8 cellular contexts compared by ENCODE assay signal in the genomic region with DNA sequence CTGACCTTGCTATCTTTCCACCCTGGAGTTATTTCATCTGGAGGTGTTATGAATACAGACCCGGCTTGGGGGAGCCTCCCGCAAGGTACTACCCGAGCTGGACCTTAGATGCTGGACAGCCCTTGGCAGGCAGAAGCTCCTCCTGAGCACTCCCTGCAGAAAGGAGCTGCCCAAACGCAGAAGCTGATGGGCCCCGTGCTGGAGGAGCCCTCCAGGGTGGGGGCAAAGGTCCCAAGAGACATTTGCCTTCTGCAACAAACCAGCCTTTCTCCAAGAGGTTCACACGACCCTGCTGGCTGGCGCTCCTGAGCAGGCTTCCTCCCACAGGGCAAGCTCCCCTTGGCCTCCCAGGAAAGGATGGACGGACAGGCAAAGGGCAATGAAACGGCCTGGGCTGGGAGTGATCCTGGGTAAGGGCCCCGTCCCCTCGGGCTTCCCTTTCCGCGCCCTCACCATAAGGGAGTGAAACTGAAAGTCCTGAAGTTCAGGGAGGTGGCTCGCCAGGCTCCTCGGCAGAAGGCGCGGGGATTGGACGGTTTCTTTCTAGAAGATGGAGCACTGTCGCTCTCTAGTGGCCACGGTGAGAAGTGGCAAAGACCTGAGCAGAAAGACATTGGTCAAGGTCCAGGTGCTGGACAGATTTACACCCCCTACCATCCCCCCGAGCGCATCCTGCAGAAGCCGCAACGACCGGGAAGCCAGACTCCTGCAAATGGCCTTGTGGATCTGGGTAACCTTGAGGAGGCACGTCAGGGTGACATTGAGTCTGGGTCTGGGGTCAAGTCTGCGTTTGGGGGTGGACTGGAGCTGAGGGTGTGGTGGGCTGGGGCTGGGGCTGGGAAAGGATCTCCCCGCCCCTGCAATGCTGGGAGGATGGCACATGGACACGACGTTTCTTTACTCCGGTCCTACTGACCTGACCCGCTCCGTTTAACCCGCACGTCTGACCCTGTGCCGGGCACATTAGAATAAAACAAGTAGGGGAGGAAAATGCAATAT. TPM values are rescaled to one million over a fixed set of nuclear protein-coding genes. Genes with fewer than 3 reads are reported as not detected.
DNase-seq lines count a peak whose midpoint lies in the region; ATAC-seq and TF ChIP-seq lines count a peak whose summit lies in the region.

No MANE protein-coding gene starts in this region.

- peak overlapping the region; percentile 43 to 81 (median 79) for H3K27ac ChIP-seq in right lobe of liver

- peak; percentile 81 for ATAC-seq in GM19025 (IDR thresholded peaks at IDR 0.05; ENCODE audit: low read depth, unreplicated experiment)
- peak; percentile 67 for ATAC-seq in HG03439 (IDR thresholded peaks at IDR 0.05; ENCODE audit: unreplicated experiment)
- ATAC-seq in right lobe of liver: peak; percentile 95 to 98 (median 97)

- WGBS in right lobe of liver (ENCODE audit: insufficient coverage, low coverage, low lambda C conversion rate, missing lambda C conversion rate): 15% methylated on average over 24 of the region's 36 CpGs

- no peaks in the 10 kb centered on the region for H3K9me3 ChIP-seq in right lobe of liver

- H3K27me3 ChIP-seq in right lobe of liver: no peaks in the 10 kb centered on the region

- TF ChIP-seq POLR2A in right lobe of liver (IDR thresholded peaks at IDR 0.05): no peak

- peak; percentile 86 to 97 (median 92) for TF ChIP-seq CTCF in right lobe of liver (IDR thresholded peaks at IDR 0.05)

- H3K4me3 ChIP-seq in right lobe of liver: peak overlapping the region; percentile 71 to 74 (median 74)

- H3K4me1 ChIP-seq in right lobe of liver: peaks cover 0 to 4% (median 0%) of the 10 kb centered on the region in 4 donors

- no peaks in the 10 kb centered on the region for H3K36me3 ChIP-seq in right lobe of liver

- intact Hi-C loops in right lobe of liver (cut with DNase I): loop anchor here (2.0 kb wide), 1 partner anchor 219 kb away; no protein-coding TSS in a partner anchor

- DNase-seq in AG20443 (ENCODE audit: low spot score) (peak; percentile 90), NCI-H69 (lab: John Stamatoyannopoulos, UW) (peak; percentile 86), dermis microvascular lymphatic vessel endothelial cell (ENCODE audit: low read depth in 2 of 2) (peak; percentile 59 to 82), right lobe of liver (peak; percentile 88 to 91 (median 90))
- DNase-seq in activated CD4-positive, alpha-beta T cell treated with anti-CD3 and anti-CD28 coated beads, Interleukin-2, amount 50 U/mL, for 24 hours (ENCODE audit: low read depth in 1 of 2, low spot score in 1 of 2): peak; percentile 60 to 80
- DNase-seq in stimulated activated CD4-positive, alpha-beta T cell treated with anti-CD3 and anti-CD28 coated beads, Interleukin-4, amount 100 ng/mL, for 24 hours: peak; percentile 87

RNA-seq across cellular contexts. Expression of a gene that starts 56.4 kb away (rescaled TPM):
- total RNA-seq in dermis microvascular lymphatic vessel endothelial cell (1.5 and 3.5 TPM in 2 replicates), right lobe of liver (1 to 10 TPM; 4.9 to 9.8 (median 6.4) TPM)

Comparison
In these comparisons a context has a peak if more than half of its experiments do, and no peak if none do; other contexts are left out.
1. Peak in every context shown above with its lines: DNase-seq, ATAC-seq, H3K4me3 ChIP-seq and H3K27ac ChIP-seq.